In the genomic region with DNA sequence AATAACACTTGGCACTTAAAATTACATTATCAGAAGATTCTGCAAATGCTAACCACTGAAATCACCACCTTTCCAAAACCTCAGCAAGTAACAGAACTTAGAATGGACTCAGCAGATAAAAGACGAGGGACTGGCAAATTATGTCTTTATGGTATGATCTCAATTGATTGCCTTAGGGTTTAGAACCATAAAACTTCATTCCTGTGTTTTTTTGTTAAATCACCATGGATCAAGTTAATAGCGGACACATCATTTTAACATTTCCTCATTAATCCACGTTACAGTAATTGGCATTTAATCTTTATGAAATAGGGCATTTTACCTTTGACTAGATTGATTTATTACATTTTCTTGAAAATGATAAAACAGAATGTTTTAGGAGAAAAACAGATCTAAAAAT, we compare ENCODE assay signal across 19 cellular contexts.
A peak's percentile ranks its signal among the peaks of the same experiment; 100 is the strongest.
DNase-seq lines count a peak whose midpoint lies in the region; FAIRE-seq and TF ChIP-seq lines count a peak whose summit lies in the region.
"Had no signal": no experiment of that assay in that cellular context is flagged by ENCODE, and none has a peak within 500 bp of the region (broad histone marks: within the 10 kb centered on the region; RNA-seq: fewer than 3 reads in every experiment).

No MANE protein-coding gene starts in this region.

- H3K36me3 ChIP-seq in Karpas-422 (ENCODE audit: insufficient read depth, low read length) = no peaks in the 10 kb centered on the region
- H3K36me3 ChIP-seq in H1 (ENCODE audit: control insufficient read depth in 2 of 4, insufficient read depth in 4 of 4, low read length in 3 of 4) = no peaks in the 10 kb centered on the region
- no peaks in the 10 kb centered on the region for H3K36me3 ChIP-seq in small intestine (ENCODE audit: control insufficient read depth in 2 of 2, insufficient read depth in 2 of 2, low read length in 2 of 2)
- H3K36me3 ChIP-seq in esophagus muscularis mucosa = no peaks in the 10 kb centered on the region
- H3K36me3 ChIP-seq: BLaER1 had no signal

- H3K27ac ChIP-seq in Karpas-422 (ENCODE audit: low read length) (no peak overlapping the region), H1 (ENCODE audit: low read depth, low read length) (no peak overlapping the region), small intestine (ENCODE audit: low read depth in 1 of 2, low read length in 1 of 2) (no peak overlapping the region), esophagus muscularis mucosa (replicated peaks in 1 of 4) (no peak overlapping the region)
- H3K27ac ChIP-seq: BLaER1 had no signal

- no peaks in the 10 kb centered on the region for H3K36me3 Mint-ChIP-seq in type B pancreatic cell
- H3K36me3 Mint-ChIP-seq: CD14-positive monocyte; CD4-positive, alpha-beta memory T cell had no signal

- 62% methylated on average over 3 of the region's 3 CpGs; no CpG with 5 or more reads in 1 of the 2 experiments for WGBS in H1 (ENCODE audit: extremely low coverage in 1 of 2, insufficient coverage in 1 of 2, insufficient read length in 1 of 2, insufficient replicate concordance in 2 of 2, low coverage in 1 of 2, low lambda C conversion rate in 2 of 2, missing lambda C conversion rate in 1 of 2), 2 experiments
- WGBS in small intestine, 3 donors = 30 to 48% (median 35%) methylated on average over 3 of the region's 3 CpGs
- 60% methylated on average over 3 of the region's 3 CpGs for WGBS in esophagus muscularis mucosa

- no peak overlapping the region for H3K4me3 Mint-ChIP-seq in type B pancreatic cell
- H3K4me3 Mint-ChIP-seq: CD14-positive monocyte; CD4-positive, alpha-beta memory T cell; H9; HFFc6 had no signal

- H4K8ac ChIP-seq in H1 (ENCODE audit: extremely low read depth, insufficient read depth, low read length) = no peak overlapping the region

- H4K91ac ChIP-seq in H1 (replicated peaks; ENCODE audit: insufficient read length, low read length) = no peak overlapping the region

- CTCF ChIA-PET in H1 (lab: Charles Lee; ENCODE audit: partially characterized antibody) = interaction anchor here (0.6 kb wide), 1 partner anchor 73 kb away, joined by 3 read pairs; no protein-coding TSS in a partner anchor

- H3K4me1 ChIP-seq in Karpas-422 (ENCODE audit: low read length) (no peaks in the 10 kb centered on the region), H1 (replicated peaks in 1 of 4; ENCODE audit: control insufficient read depth in 3 of 4, insufficient read depth in 4 of 4, low read length in 3 of 4) (no peaks in the 10 kb centered on the region), small intestine (ENCODE audit: control insufficient read depth in 2 of 2, insufficient read depth in 1 of 2, low read depth in 1 of 2, low read length in 1 of 2) (no peaks in the 10 kb centered on the region), esophagus muscularis mucosa (no peaks in the 10 kb centered on the region)
- H3K4me1 ChIP-seq: BLaER1 had no signal

- no peak overlapping the region for H3K18ac ChIP-seq in H1 (ENCODE audit: extremely low read depth, low read length)

- TF ChIP-seq CTCF in H1 (IDR thresholded peaks at IDR 0.05; ENCODE audit: control extremely low read depth in 1 of 3, insufficient read depth in 1 of 3, low read depth in 1 of 3, low read length in 3 of 3) (no peak), type B pancreatic cell (conservative IDR thresholded peaks at IDR 0.05) (no peak), esophagus muscularis mucosa (IDR thresholded peaks at IDR 0.05) (no peak)

- TF ChIP-seq EP300 in H1 (IDR thresholded peaks at IDR 0.05; ENCODE audit: borderline replicate concordance in 1 of 2, low read depth in 2 of 2, low read length in 2 of 2) (no peak), esophagus muscularis mucosa (IDR thresholded peaks at IDR 0.05) (no peak)

- H3K9me3 ChIP-seq in Karpas-422 (ENCODE audit: low read length) (peaks cover 4% of the 10 kb centered on the region; the same call in 1 of the 2 replicates), H1 (ENCODE audit: insufficient read depth in 2 of 2, low read depth in 1 of 2, low read length in 1 of 2) (no peaks in the 10 kb centered on the region), small intestine (ENCODE audit: control insufficient read depth, low read depth) (no peaks in the 10 kb centered on the region), esophagus muscularis mucosa (no peaks in the 10 kb centered on the region)
- H3K9me3 ChIP-seq: BLaER1 had no signal

- no peak overlapping the region for H2BK5ac ChIP-seq in H1 (ENCODE audit: low read depth, low read length)

- H3K27me3 Mint-ChIP-seq in type B pancreatic cell = no peaks in the 10 kb centered on the region
- H3K27me3 Mint-ChIP-seq: CD4-positive, alpha-beta memory T cell had no signal

- H4K20me1 ChIP-seq in Karpas-422 (ENCODE audit: insufficient read depth, low read depth, low read length) = no peaks in the 10 kb centered on the region
- no peaks in the 10 kb centered on the region for H4K20me1 ChIP-seq in H1 (replicated peaks in 1 of 2; ENCODE audit: control insufficient read depth in 1 of 2, insufficient read depth in 2 of 2, low read length in 2 of 2)
- H4K20me1 ChIP-seq: BLaER1 had no signal

- no peaks in the 10 kb centered on the region for H3K9me2 ChIP-seq in Karpas-422 (replicated peaks; ENCODE audit: insufficient read depth, low read length)

- H2BK120ac ChIP-seq in H1 (replicated peaks; ENCODE audit: low read depth, low read length) = no peak overlapping the region

- no peak overlapping the region for H2BK12ac ChIP-seq in H1 (ENCODE audit: low read depth, low read length)

- no peak overlapping the region for H3K27ac Mint-ChIP-seq in type B pancreatic cell
- H3K27ac Mint-ChIP-seq: CD14-positive monocyte; CD4-positive, alpha-beta memory T cell; H9; HFFc6 had no signal

- no peaks in the 10 kb centered on the region for H3K27me3 ChIP-seq in Karpas-422 (ENCODE audit: low read length)
- no peaks in the 10 kb centered on the region for H3K27me3 ChIP-seq in H1 (replicated peaks in 1 of 4; ENCODE audit: control insufficient read depth in 3 of 4, extremely low read depth in 1 of 4, insufficient read depth in 3 of 4, low read length in 3 of 4)
- H3K27me3 ChIP-seq in small intestine (ENCODE audit: control insufficient read depth in 2 of 2, insufficient read depth in 2 of 2, low read length in 2 of 2) = no peaks in the 10 kb centered on the region
- no peaks in the 10 kb centered on the region for H3K27me3 ChIP-seq in esophagus muscularis mucosa
- H3K27me3 ChIP-seq: BLaER1 had no signal

- H3K79me2 ChIP-seq in Karpas-422 (ENCODE audit: low read length) = no peaks in the 10 kb centered on the region
- H3K79me2 ChIP-seq in H1 (ENCODE audit: control insufficient read depth in 1 of 2, insufficient read depth in 2 of 2, low read length in 2 of 2) = no peaks in the 10 kb centered on the region

- no peaks in the 10 kb centered on the region for H3K79me1 ChIP-seq in H1 (ENCODE audit: low read depth, low read length)

- no peak overlapping the region for H2BK20ac ChIP-seq in H1 (ENCODE audit: low read length)

- H2AK5ac ChIP-seq in H1 (ENCODE audit: low read depth, low read length) = no peak overlapping the region

- no peaks in the 10 kb centered on the region; the same call in 1 of the 2 replicates for H3K23me2 ChIP-seq in H1 (ENCODE audit: low read depth, low read length)

- TF ChIP-seq RAD21 in H1 (IDR thresholded peaks at IDR 0.05 in 1 of 2, conservative IDR thresholded peaks at IDR 0.05 in 1 of 2; ENCODE audit: low read depth in 2 of 2, low read length in 2 of 2) = no peak

- intact Hi-C loops in esophagus muscularis mucosa (cut with DNase I) = no loop called here

- H3K4me3 ChIP-seq in Karpas-422 (ENCODE audit: low read length) (no peak overlapping the region), H1 (ENCODE audit: extremely low read depth in 1 of 4, insufficient read depth in 2 of 4, low read depth in 3 of 4, low read length in 4 of 4) (no peak overlapping the region), small intestine (ENCODE audit: low read depth in 1 of 2, low read length in 2 of 2) (no peak overlapping the region), esophagus muscularis mucosa (no peak overlapping the region)
- H3K4me3 ChIP-seq: BLaER1 had no signal

- H2AFZ ChIP-seq in Karpas-422 (ENCODE audit: low read length) = peak overlapping the region; percentile 41; the same call in 1 of the 2 replicates
- peak overlapping the region; percentile 10; the same call in 1 of the 2 replicates for H2AFZ ChIP-seq in H1 (ENCODE audit: low read length)

- no peaks in the 10 kb centered on the region for H3K9me3 Mint-ChIP-seq in type B pancreatic cell
- H3K9me3 Mint-ChIP-seq: H9, HFFc6 had no signal

- H3K4ac ChIP-seq in H1 (replicated peaks; ENCODE audit: insufficient read length, low read depth, low read length) = no peak overlapping the region

- no peak for TF ChIP-seq POLR2A in H1 (IDR thresholded peaks at IDR 0.05; ENCODE audit: control extremely low read depth in 1 of 2, low read depth in 2 of 2, low read length in 2 of 2)
- no peak for TF ChIP-seq POLR2A in esophagus muscularis mucosa (IDR thresholded peaks at IDR 0.05; ENCODE audit: low read depth)

- POLR2A ChIA-PET in H1 (lab: Charles Lee; ENCODE audit: partially characterized antibody) = no interaction called here

- H3K9ac ChIP-seq in Karpas-422 (ENCODE audit: low read length) (no peak overlapping the region), H1 (replicated peaks in 1 of 4; ENCODE audit: extremely low read depth in 1 of 4, low read depth in 3 of 4, low read length in 3 of 4) (no peak overlapping the region)
- H3K9ac ChIP-seq: BLaER1 had no signal

- H3K4me1 Mint-ChIP-seq in type B pancreatic cell (ENCODE audit: unreplicated experiment) = peaks cover 5% of the 10 kb centered on the region
- H3K4me1 Mint-ChIP-seq: CD14-positive monocyte; CD4-positive, alpha-beta memory T cell; H9 had no signal

- DNase-seq in Karpas-422 (no peak), H1 (ENCODE audit: low read depth in 1 of 2, low spot score in 2 of 2) (no peak), small intestine (no peak), type B pancreatic cell (ENCODE audit: extremely low spot score, unreplicated experiment) (no peak), esophagus muscularis mucosa (ENCODE audit: extremely low spot score) (no peak)
- DNase-seq in activated CD4-positive, alpha-beta T cell treated with anti-CD3 and anti-CD28 coated beads, Interleukin-2, amount 50 U/mL, for 48 hours = no peak
- DNase-seq: 8988T; CD4-positive, alpha-beta memory T cell; DMS153; DMS79; GF-D8; GOT3; H9; HFFc6; IMR-90 had no signal

- no peak overlapping the region for H4K5ac ChIP-seq in H1 (ENCODE audit: insufficient read length, low read depth, low read length)

- FAIRE-seq in G401.6 (lab: Jason Lieb, UNC) = peak; percentile 70
- FAIRE-seq in H1 (lab: Jason Lieb, UNC) = no peak
- FAIRE-seq in small intestine (lab: Jason Lieb, UNC) = peak; percentile 26
- FAIRE-seq: HTR-8/SVneo had no signal

- H3K56ac ChIP-seq in H1 (replicated peaks; ENCODE audit: insufficient read length, low read depth, low read length) = no peak overlapping the region

- no peak overlapping the region for H3K23ac ChIP-seq in H1 (ENCODE audit: insufficient read length)

- no peak overlapping the region for H2BK15ac ChIP-seq in H1 (ENCODE audit: low read length)

- H3K4me2 ChIP-seq in Karpas-422 (ENCODE audit: low read depth, low read length, poor library complexity, severe bottlenecking) (no peak overlapping the region), H1 (ENCODE audit: insufficient read depth in 1 of 2, low read depth in 2 of 2, low read length in 2 of 2) (no peak overlapping the region)
- H3K4me2 ChIP-seq: BLaER1 had no signal

- H3K14ac ChIP-seq in H1 (ENCODE audit: insufficient read length) = no peak overlapping the region

TF ChIP-seq in H1, 55 proteins besides CTCF, POLR2A, EP300 and RAD21 (continues in another document):
- TF ChIP-seq RXRA (IDR thresholded peaks at IDR 0.05; ENCODE audit: insufficient read depth, low read depth, low read length) = no peak
